9 cellular contexts compared by ENCODE assay signal in the genomic region with DNA sequence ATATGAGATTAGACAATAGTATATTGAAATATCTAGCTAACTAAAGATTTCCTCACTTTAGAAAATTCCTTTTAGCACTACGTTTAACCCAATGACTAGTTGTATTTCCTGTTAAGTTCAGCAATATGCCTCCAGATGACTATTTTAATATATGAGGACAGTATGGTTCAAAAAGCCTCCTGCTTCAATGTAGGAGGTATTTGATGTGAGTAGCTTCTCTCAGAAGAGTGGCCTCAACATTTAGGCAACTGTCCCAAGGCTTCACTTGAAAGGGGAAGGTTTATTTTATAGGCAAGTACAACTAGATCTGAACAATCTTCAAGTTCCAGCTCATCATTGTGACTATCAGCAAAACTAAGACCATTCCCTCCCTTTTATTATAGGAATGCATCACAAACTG. TPM values are rescaled to one million over a fixed set of nuclear protein-coding genes. Genes with fewer than 3 reads are reported as not detected.
A peak's percentile ranks its signal among the peaks of the same experiment; 100 is the strongest.
DNase-seq lines count a peak whose midpoint lies in the region; ATAC-seq and TF ChIP-seq lines count a peak whose summit lies in the region.
"Had no signal": no experiment of that assay in that cellular context is flagged by ENCODE, and none has a peak within 500 bp of the region (broad histone marks: within the 10 kb centered on the region; RNA-seq: fewer than 3 reads in every experiment).

No MANE protein-coding gene starts in this region.

- POLR2A ChIA-PET in IMR-90 (lab: Charles Lee; ENCODE audit: unreplicated experiment) (no interaction called here), activated B cell treated with CpG ODN at 0.5 μM for 24 hours (lab: Charles Lee) (interaction anchor here (0.7 to 8.1 kb wide), 15 partner anchors 10 to 556 kb away, joined by 3 to 242 read pairs (median 9); no protein-coding TSS in a partner anchor), T-cell (lab: Charles Lee) (no interaction called here)

- H2BK15ac ChIP-seq in IMR-90 (ENCODE audit: low read depth, low read length): no peak overlapping the region

- no peak overlapping the region for H3K4me2 ChIP-seq in IMR-90 (ENCODE audit: low read depth, low read length)

- H4K8ac ChIP-seq in IMR-90 (ENCODE audit: low read depth in 2 of 2, low read length in 2 of 2): no peak overlapping the region

- H4K91ac ChIP-seq in IMR-90 (ENCODE audit: insufficient read depth, low read depth, low read length): no peak overlapping the region

- no peak for TF ChIP-seq RAD21 in IMR-90 (IDR thresholded peaks at IDR 0.05; ENCODE audit: low read length)

- H3K4me1 Mint-ChIP-seq in activated B cell treated with CpG ODN at 0.5 μM for 24 hours: peaks cover 50% of the 10 kb centered on the region
- H3K4me1 Mint-ChIP-seq in activated T-cell treated with anti-CD3 and anti-CD28 coated beads, Interleukin-2, amount 50 U/mL, for 24 hours (ENCODE audit: low read depth): peaks cover 25% of the 10 kb centered on the region
- peaks cover 26 to 28% (median 28%) of the 10 kb centered on the region in 3 donors for H3K4me1 Mint-ChIP-seq in T-cell

- H2AFZ ChIP-seq in IMR-90 (replicated peaks; ENCODE audit: low read length, poor library complexity): no peak overlapping the region

- H3K9ac ChIP-seq in IMR-90 (ENCODE audit: low read depth, low read length): no peak overlapping the region

- H3K4ac ChIP-seq in IMR-90 (ENCODE audit: low read depth, low read length): no peak overlapping the region

- no peak overlapping the region for H3K56ac ChIP-seq in IMR-90 (ENCODE audit: extremely low read depth, insufficient read depth, low read length)

- H3K36me3 Mint-ChIP-seq in activated B cell treated with CpG ODN at 0.5 μM for 24 hours (ENCODE audit: low read depth) (peaks cover 39% of the 10 kb centered on the region), T-cell (no peaks in the 10 kb centered on the region)
- no peaks in the 10 kb centered on the region for H3K36me3 Mint-ChIP-seq in activated T-cell treated with anti-CD3 and anti-CD28 coated beads, Interleukin-2, amount 50 U/mL, for 24 hours (ENCODE audit: low read depth)

- no peak overlapping the region for H2AK5ac ChIP-seq in IMR-90 (ENCODE audit: low read depth, low read length)

- no peak overlapping the region for H2BK20ac ChIP-seq in IMR-90 (ENCODE audit: low read depth, low read length)

- no peak for TF ChIP-seq POLR2A in IMR-90 (IDR thresholded peaks at IDR 0.05; ENCODE audit: low read depth, low read length)

- H3K23ac ChIP-seq in IMR-90 (ENCODE audit: low read depth, low read length): 0 out of 2 replicates have a peak overlapping the region, but pooled peaks have one; percentile 2

- no TSS peak for BruUV-seq in IMR-90 (replicated peaks; lab: Mats Ljungman, UMichigan)

- no peaks in the 10 kb centered on the region for H3K9me3 Mint-ChIP-seq in activated B cell treated with CpG ODN at 0.5 μM for 24 hours
- H3K9me3 Mint-ChIP-seq in activated T-cell treated with anti-CD3 and anti-CD28 coated beads, Interleukin-2, amount 50 U/mL, for 24 hours: no peaks in the 10 kb centered on the region
- H3K9me3 Mint-ChIP-seq in T-cell: no peaks in the 10 kb centered on the region

- no peak for DNase-seq in IMR-90
- DNase-seq in activated B cell treated with CpG ODN at 0.5 μM for 24 hours: no peak
- DNase-seq in medulla oblongata (ENCODE audit: extremely low spot score): peak; percentile 38
- DNase-seq in superior temporal gyrus (ENCODE audit: extremely low spot score): peak; percentile 58
- DNase-seq in activated T-cell treated with anti-CD3 and anti-CD28 coated beads, Interleukin-2, amount 50 U/mL, for 24 hours: no peak
- no peak for DNase-seq in T-cell
- DNase-seq in NCI-H2081 (lab: John Stamatoyannopoulos, UW): no peak
- no peak for DNase-seq in nucleus accumbens (lab: John Stamatoyannopoulos, UW)
- DNase-seq: NCI-H2029 treated with DMSO at 0.1 percent for 48 hours had no signal

- no CpG with 5 or more reads among the region's 1 CpG for WGBS in IMR-90 (ENCODE audit: extremely low coverage in 2 of 2, insufficient read length in 1 of 2), 2 experiments

- 0 out of 2 replicates have a peak, but pooled peaks cover 3% of the 10 kb centered on the region for H3K4me1 ChIP-seq in IMR-90 (ENCODE audit: control insufficient read depth, insufficient read depth, low read length)

- CTCF ChIA-PET in IMR-90 (lab: Yijun Ruan, JAX) (no interaction called here), activated B cell treated with CpG ODN at 0.5 μM for 24 hours (lab: Charles Lee) (interaction anchor here (1.1 to 1.9 kb wide), 3 partner anchors 61 to 156 kb away, joined by 4 to 6 read pairs (median 4); no protein-coding TSS in a partner anchor), T-cell (lab: Charles Lee) (no interaction called here)

- H4K5ac ChIP-seq in IMR-90 (ENCODE audit: low read depth, low read length): no peak overlapping the region

- H3K79me1 ChIP-seq in IMR-90 (ENCODE audit: low read depth in 1 of 2, low read length in 2 of 2): 0 out of 4 replicates have a peak, but pooled peaks cover 0 to 13% of the 10 kb centered on the region in 2 experiments

- no peak overlapping the region for H3K14ac ChIP-seq in IMR-90 (replicated peaks; ENCODE audit: low read depth, low read length)

- H3K27me3 Mint-ChIP-seq in activated B cell treated with CpG ODN at 0.5 μM for 24 hours (no peaks in the 10 kb centered on the region), T-cell (peaks cover 45 to 63% of the 10 kb centered on the region in 2 donors)
- H3K27me3 Mint-ChIP-seq in activated T-cell treated with anti-CD3 and anti-CD28 coated beads, Interleukin-2, amount 50 U/mL, for 24 hours: peaks cover 86% of the 10 kb centered on the region

- no peak overlapping the region for H2BK120ac ChIP-seq in IMR-90 (ENCODE audit: low read depth, low read length)

- H3K27ac Mint-ChIP-seq in activated B cell treated with CpG ODN at 0.5 μM for 24 hours (peak overlapping the region; percentile 98), T-cell (no peak overlapping the region)
- no peak overlapping the region for H3K27ac Mint-ChIP-seq in activated T-cell treated with anti-CD3 and anti-CD28 coated beads, Interleukin-2, amount 50 U/mL, for 24 hours

- no peaks in the 10 kb centered on the region for H3K36me3 ChIP-seq in IMR-90 (ENCODE audit: control insufficient read depth, insufficient read depth, low read length)

- H3K4me3 Mint-ChIP-seq in activated B cell treated with CpG ODN at 0.5 μM for 24 hours (peak overlapping the region; percentile 99), T-cell (no peak overlapping the region)
- no peak overlapping the region for H3K4me3 Mint-ChIP-seq in activated T-cell treated with anti-CD3 and anti-CD28 coated beads, Interleukin-2, amount 50 U/mL, for 24 hours

- H3K27ac ChIP-seq in IMR-90 (ENCODE audit: insufficient read depth, low read length): no peak overlapping the region

- in situ Hi-C loops in IMR-90 (cut with MboI; ENCODE audit: low sequenced_read_pairs): loop anchor here (10.0 kb wide), 1 partner anchor 60 kb away; no protein-coding TSS in a partner anchor

- no peak overlapping the region for H2AK9ac ChIP-seq in IMR-90 (replicated peaks; ENCODE audit: low read depth, low read length, poor library complexity)

- H3K9me3 ChIP-seq in IMR-90 (ENCODE audit: control insufficient read depth, insufficient read depth, low read length): no peaks in the 10 kb centered on the region

- no peaks in the 10 kb centered on the region; the same call in 1 of the 2 replicates for H3K9me1 ChIP-seq in IMR-90 (ENCODE audit: insufficient read depth, low read length)

- H3K18ac ChIP-seq in IMR-90 (ENCODE audit: low read depth, low read length): no peak overlapping the region

- TF ChIP-seq CTCF in IMR-90 (conservative IDR thresholded peaks at IDR 0.05; ENCODE audit: low read depth, low read length) (no peak), activated B cell treated with CpG ODN at 0.5 μM for 24 hours (IDR thresholded peaks at IDR 0.05) (no peak)

- H4K20me1 ChIP-seq in IMR-90 (ENCODE audit: insufficient read depth, low read length): no peaks in the 10 kb centered on the region

- intact Hi-C loops in IMR-90 (cut with micrococcal nuclease): loop anchor here (10.0 kb wide), 1 partner anchor 330 kb away; no protein-coding TSS in a partner anchor
- intact Hi-C loops in activated B cell treated with CpG ODN at 0.5 μM for 24 hours (cut with micrococcal nuclease): loop anchor here (2.0 to 10.0 kb wide), 6 partner anchors 387 to 1587 kb away; a partner anchor contains a TSS

- dilution Hi-C loops in IMR-90 (cut with HindIII; ENCODE audit: low sequenced_read_pairs, unreplicated experiment): no loop called here

- no peak overlapping the region for H2BK5ac ChIP-seq in IMR-90 (ENCODE audit: low read depth, low read length, poor library complexity, severe bottlenecking)

- no peak overlapping the region for H3K4me3 ChIP-seq in IMR-90 (ENCODE audit: insufficient read depth, low read depth, low read length)

- no peaks in the 10 kb centered on the region for H3K27me3 ChIP-seq in IMR-90 (ENCODE audit: control insufficient read depth, insufficient read depth, low read length)

- ATAC-seq in IMR-90 (ENCODE audit: low read depth) (no peak), activated B cell treated with CpG ODN at 0.5 μM for 24 hours (ENCODE audit: low read depth) (no peak), T-cell (replicated peaks in 1 of 4) (no peak)

TF ChIP-seq in IMR-90, 13 proteins besides CTCF, POLR2A, EP300 and RAD21 (continues in another document):
- TF ChIP-seq, protein P1, sequence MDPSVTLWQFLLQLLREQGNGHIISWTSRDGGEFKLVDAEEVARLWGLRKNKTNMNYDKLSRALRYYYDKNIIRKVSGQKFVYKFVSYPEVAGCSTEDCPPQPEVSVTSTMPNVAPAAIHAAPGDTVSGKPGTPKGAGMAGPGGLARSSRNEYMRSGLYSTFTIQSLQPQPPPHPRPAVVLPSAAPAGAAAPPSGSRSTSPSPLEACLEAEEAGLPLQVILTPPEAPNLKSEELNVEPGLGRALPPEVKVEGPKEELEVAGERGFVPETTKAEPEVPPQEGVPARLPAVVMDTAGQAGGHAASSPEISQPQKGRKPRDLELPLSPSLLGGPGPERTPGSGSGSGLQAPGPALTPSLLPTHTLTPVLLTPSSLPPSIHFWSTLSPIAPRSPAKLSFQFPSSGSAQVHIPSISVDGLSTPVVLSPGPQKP (IDR thresholded peaks at IDR 0.05; ENCODE audit: borderline replicate concordance, low read depth, low read length): no peak
- TF ChIP-seq MAZ (IDR thresholded peaks at IDR 0.05; ENCODE audit: borderline replicate concordance, low read depth, low read length) (no peak), BHLHE40 (IDR thresholded peaks at IDR 0.05; ENCODE audit: low read depth, low read length) (no peak), MAFK (IDR thresholded peaks at IDR 0.05; ENCODE audit: low read depth, low read length) (no peak), MXI1 (IDR thresholded peaks at IDR 0.05; ENCODE audit: borderline replicate concordance, low read depth, low read length) (no peak), CEBPB (IDR thresholded peaks at IDR 0.05; ENCODE audit: low read depth, low read length) (no peak), RFX5 (IDR thresholded peaks at IDR 0.05; ENCODE audit: low read depth, low read length) (no peak)

RNA-seq across cellular contexts. Expression of a gene that starts 2.1 kb away (rescaled TPM):
- total RNA-seq in IMR-90 (2012; rRNA removed) (6.8 and 9.4 TPM in 2 replicates), activated B cell treated with CpG ODN at 0.5 μM for 24 hours (348 and 359 TPM in 2 replicates), T-cell (1 to 10 TPM; 2.5 to 9.4 (median 4.4) TPM)
- polyA plus RNA-seq in IMR-90 (2012; rRNA removed): 1.4 and 1.5 TPM in 2 replicates
- polyA plus RNA-seq in IMR-90 (2012; cell fraction: cytosol; rRNA removed): 0.88 and 0.95 TPM in 2 replicates
- 0.86 and 1.2 TPM in 2 replicates for polyA plus RNA-seq in IMR-90 (2012; cell fraction: nucleus; rRNA removed; ENCODE audit: low replicate concordance)

Comparison
In these comparisons a context has a peak if more than half of its experiments do, and no peak if none do; other contexts are left out.
1. DNase-seq: peak in medulla oblongata (single experiment) and superior temporal gyrus (single experiment); none in IMR-90 (single experiment), activated B cell treated with CpG ODN at 0.5 μM for 24 hours (single experiment), activated T-cell treated with anti-CD3 and anti-CD28 coated beads, Interleukin-2, amount 50 U/mL, for 24 hours (single experiment), T-cell (0 of 34), NCI-H2081 (0 of 2) and nucleus accumbens (0 of 56).
2. RNA of a gene that starts 2.1 kb away (total RNA-seq): 348 to 359 TPM in activated B cell treated with CpG ODN at 0.5 μM for 24 hours; 6.8 to 9.4 TPM in IMR-90 and 2.5 to 9.4 TPM in T-cell; every median in the first group is over 10 times any median in the second.